In genomic region chr5:150671509-150672236, GRCh38 we compare ENCODE assay signal across 1 cellular context.
A peak's percentile ranks its signal among the peaks of the same experiment; 100 is the strongest.
TF ChIP-seq lines count a peak whose summit lies in the region.

No MANE protein-coding gene starts in this region.

TF ChIP-seq in HepG2, 621 proteins besides CTCF, POLR2A, EP300 and RAD21:
- no peak for TF ChIP-seq NR0B2 (CRISPR knock-in tag; IDR thresholded peaks at IDR 0.05)
- peak; percentile 26; the same call in 1 of the 2 replicates for TF ChIP-seq ZNF687 (CRISPR knock-in tag; IDR thresholded peaks at IDR 0.05)
